7 cellular contexts compared by ENCODE assay signal in genomic region chr16:79386299-79386698, GRCh38.
"Had no signal": no experiment of that assay in that cellular context is flagged by ENCODE, and none has a peak within 500 bp of the region (broad histone marks: within the 10 kb centered on the region; RNA-seq: fewer than 3 reads in every experiment).

No MANE protein-coding gene starts in this region.

- FAIRE-seq: HepG2, HTR-8/SVneo had no signal

- DNase-seq: IMR-90, KBM-7, KG1 had no signal

- H3K36me3 Mint-ChIP-seq: IgD-negative memory B cell had no signal

- H3K27ac Mint-ChIP-seq: IgD-negative memory B cell had no signal

- H3K27ac ChIP-seq: HL-60 had no signal

- ATAC-seq: HepG2 had no signal

- H3K4me3 Mint-ChIP-seq: IgD-negative memory B cell had no signal
